Comparison of ENCODE assay signal across 8 cellular contexts in the genomic region with DNA sequence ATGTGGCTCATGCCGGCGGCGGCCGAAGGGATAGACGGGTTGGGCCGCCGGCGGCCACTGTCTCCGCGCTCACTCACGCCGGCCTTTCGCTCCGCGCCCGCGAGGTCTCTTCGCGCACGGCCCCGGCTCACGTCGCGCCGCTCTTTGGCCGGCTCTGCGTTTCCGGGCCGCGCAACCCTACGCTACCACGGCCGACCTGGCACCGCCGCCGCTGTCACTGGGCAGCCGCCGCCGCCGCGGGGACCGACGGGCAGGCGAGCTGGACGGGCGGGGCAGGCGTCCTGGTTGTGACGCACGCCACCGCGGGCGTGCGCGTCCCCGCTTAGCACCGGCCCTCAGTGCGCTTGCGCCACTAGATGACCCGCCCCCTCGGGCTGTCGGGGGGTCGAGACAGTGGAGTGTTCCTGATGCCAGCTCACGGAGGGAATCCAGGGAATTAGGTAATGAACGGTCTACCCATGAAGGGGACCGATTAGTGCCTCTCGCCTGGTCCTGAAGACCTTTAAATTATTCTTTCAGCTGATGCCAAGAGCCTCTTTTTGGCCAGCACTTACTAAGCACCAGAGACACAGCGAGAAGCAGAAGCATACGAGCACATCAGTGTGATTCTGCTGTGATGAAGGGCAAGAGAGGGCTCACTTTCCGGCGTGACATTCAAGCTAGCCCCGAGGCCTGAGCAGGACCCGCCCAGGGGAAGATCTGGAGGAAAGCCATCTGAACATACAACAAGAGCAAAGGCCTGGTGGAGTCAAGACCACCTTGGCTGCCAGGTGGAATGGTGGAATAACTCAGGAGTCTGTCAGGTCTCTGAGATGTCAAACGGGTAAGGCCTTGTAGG.
DNase-seq lines count a peak whose midpoint lies in the region; ATAC-seq and TF ChIP-seq lines count a peak whose summit lies in the region.

Gene PRKAR2A, minus strand, starts transcription at position 289 of the 838 bp plus-strand sequence. Its CDS starts 278 bp downstream, at position 11.

- peak within 1 kb of the TSS; percentile 84 for H3K4me3 ChIP-seq in AG10803 (ENCODE audit: low read length)

- H3K27ac ChIP-seq in cingulate gyrus (ENCODE audit: low read depth, low read length): peak within 1 kb of the TSS; percentile 96

- DNase-seq in AG10803 (ENCODE audit: low read depth): peak; percentile 87
- peak; percentile 68 for DNase-seq in NCI-H510A treated with DMSO at 0.1 percent for 48 hours (lab: John Stamatoyannopoulos, UW)
- DNase-seq in activated CD4-positive, alpha-beta T cell treated with anti-CD3 and anti-CD28 coated beads for 48 hours: peak; percentile 83
- DNase-seq in kidney tubule cell (ENCODE audit: low spot score): peak; percentile 91
- peak; percentile 51 to 73 for DNase-seq in stimulated activated CD4-positive, alpha-beta T cell treated with anti-CD3 and anti-CD28 coated beads, Interleukin-15, amount 100 ng/mL, for 48 hours (ENCODE audit: low read depth in 2 of 2)

- ATAC-seq in GM19025 (IDR thresholded peaks at IDR 0.05; ENCODE audit: low read depth, unreplicated experiment) (peak; percentile 80), HG03196 (IDR thresholded peaks at IDR 0.05; ENCODE audit: unreplicated experiment) (peak; percentile 91)

- no peak for TF ChIP-seq CTCF in AG10803 (conservative IDR thresholded peaks at IDR 0.05; ENCODE audit: low read length)

Comparison
In these comparisons a context has a peak if more than half of its experiments do, and no peak if none do; other contexts are left out.
1. Peak in every context shown above with its lines: DNase-seq, ATAC-seq, H3K4me3 ChIP-seq and H3K27ac ChIP-seq.